ENCODE assay signal across 23 cellular contexts in the genomic region with DNA sequence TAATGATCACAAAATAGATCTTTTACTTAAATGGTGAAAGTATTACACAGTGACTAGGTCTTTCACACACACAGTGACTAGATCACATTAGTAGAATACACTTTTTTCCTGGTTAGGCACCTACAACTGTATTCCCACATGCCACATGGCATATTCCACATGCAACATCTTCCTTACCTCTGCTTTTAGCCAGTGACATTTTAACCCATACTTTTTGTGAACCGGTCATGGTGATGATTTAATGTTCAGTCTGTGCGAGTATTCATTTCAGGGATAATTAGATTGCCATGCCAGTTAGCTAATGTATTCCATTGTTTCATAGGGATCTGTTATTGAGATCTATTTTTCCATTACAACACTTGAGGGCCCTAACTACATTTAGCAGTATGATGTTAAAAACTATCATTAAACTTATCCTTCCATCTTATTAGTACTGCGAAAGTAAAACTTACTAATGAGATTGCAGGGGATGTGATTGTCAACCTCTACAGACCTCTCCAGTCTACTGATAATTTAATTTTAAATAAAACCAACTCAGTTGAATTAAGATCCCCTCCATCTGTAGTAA. TPM values are rescaled to one million over a fixed set of nuclear protein-coding genes. Genes with fewer than 3 reads are reported as not detected.
"Had no signal": no experiment of that assay in that cellular context is flagged by ENCODE, and none has a peak within 500 bp of the region (broad histone marks: within the 10 kb centered on the region; RNA-seq: fewer than 3 reads in every experiment).

No MANE protein-coding gene starts in this region.

- H3K27me3 ChIP-seq: MG63, SJSA1 had no signal

- DNase-seq: IMR-90, Karpas-422, KG1, MG63, NCI-H1092, NCI-H1105 treated with DMSO at 0.1 percent for 48 hours, NCI-H1417 treated with DMSO at 0.1 percent for 48 hours, NCI-H146, NCI-H1694 treated with DMSO at 0.1 percent for 48 hours, NCI-H1930, NCI-H2081, NCI-H2107, NCI-H2171 treated with DMSO at 0.1 percent for 48 hours, NCI-H345, NCI-H446 treated with DMSO at 0.1 percent for 48 hours, NCI-H510A treated with DMSO at 0.1 percent for 48 hours, NCI-H526, NCI-H748 treated with DMSO at 0.1 percent for 48 hours, Right ventricle myocardium superior, RPMI8226, SIG-M5 had no signal

- H3K27ac ChIP-seq: HL-60, SJSA1 had no signal

- H3K4me3 ChIP-seq: MG63, SJSA1 had no signal

- H3K36me3 ChIP-seq: MG63, SJSA1 had no signal

- H3K9me3 ChIP-seq: MG63, SJSA1 had no signal

RNA-seq across cellular contexts. Expression of a gene that starts 32.7 kb away (rescaled TPM):
- total RNA-seq: IMR-90, Right ventricle myocardium superior, SJSA1 had no signal
- polyA plus RNA-seq: IMR-90 had no signal
